In genomic region chr17:21288581-21289017, GRCh38 we compare ENCODE assay signal across 2 cellular contexts.
TF ChIP-seq lines count a peak whose summit lies in the region.

No MANE protein-coding gene starts in this region.

TF ChIP-seq in SK-N-SH, 30 proteins besides CTCF, POLR2A, EP300 and RAD21 (continued from another document):
- no peak for TF ChIP-seq GABPA (IDR thresholded peaks at IDR 0.05; ENCODE audit: low read depth)

TF ChIP-seq in SK-N-SH treated with all-trans-retinoic acid at 6 μM for 48 hours, 23 proteins besides CTCF, POLR2A, EP300 and RAD21 (continued from another document):
- TF ChIP-seq TSHZ2 (CRISPR knock-in tag; IDR thresholded peaks at IDR 0.05): no peak
- TF ChIP-seq ZNF70 (CRISPR knock-in tag; IDR thresholded peaks at IDR 0.05): no peak
- TF ChIP-seq SNAI2 (CRISPR knock-in tag; IDR thresholded peaks at IDR 0.05): no peak
- no peak for TF ChIP-seq ZNF565 (CRISPR knock-in tag; conservative IDR thresholded peaks at IDR 0.05; ENCODE audit: low read depth)
- TF ChIP-seq CSDC2 (CRISPR knock-in tag; IDR thresholded peaks at IDR 0.05): no peak
- TF ChIP-seq ZNF8 (CRISPR knock-in tag; IDR thresholded peaks at IDR 0.05): no peak
- TF ChIP-seq TCF4 (CRISPR knock-in tag; IDR thresholded peaks at IDR 0.05; ENCODE audit: borderline replicate concordance): no peak
